ENCODE assay signal across 19 cellular contexts in the genomic region with DNA sequence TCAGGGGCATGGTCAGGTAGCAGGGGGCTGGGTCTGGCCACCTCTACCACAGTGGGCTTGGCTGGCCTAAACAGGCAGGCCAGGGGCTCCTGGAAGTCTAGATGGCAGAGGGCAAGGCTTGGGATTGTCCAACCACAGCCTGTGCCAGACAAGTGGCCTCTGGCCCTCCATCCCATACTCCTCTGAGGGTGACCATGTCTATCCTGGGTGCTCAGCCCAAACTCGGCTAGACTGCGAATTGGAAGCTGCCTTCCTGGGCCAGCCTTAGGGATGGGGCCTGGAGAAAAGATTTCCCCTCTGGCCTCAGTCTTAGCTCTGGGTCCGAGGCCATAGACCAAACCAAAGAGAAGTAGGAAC.
DNase-seq lines count a peak whose midpoint lies in the region; ATAC-seq and TF ChIP-seq lines count a peak whose summit lies in the region.
"Had no signal": no experiment of that assay in that cellular context is flagged by ENCODE, and none has a peak within 500 bp of the region (broad histone marks: within the 10 kb centered on the region; RNA-seq: fewer than 3 reads in every experiment).

No MANE protein-coding gene starts in this region.

- H3K4me3 ChIP-seq in breast epithelium (no peak overlapping the region), esophagus muscularis mucosa (no peak overlapping the region), spleen (no peak overlapping the region)

- no peak overlapping the region for H3K27ac Mint-ChIP-seq in activated CD4-positive, alpha-beta T cell treated with anti-CD3 and anti-CD28 coated beads, Interleukin-2, amount 10 ng/mL, durations not matched to agents 24 days and 14 days
- no peak overlapping the region for H3K27ac Mint-ChIP-seq in MCF 10A (ENCODE audit: low read depth, unreplicated experiment)
- no peak overlapping the region for H3K27ac Mint-ChIP-seq in activated T-helper 17 cell treated with anti-CD3 and anti-CD28 coated beads, Interleukin-2, amount 50 U/mL, for 72 hours

- TF ChIP-seq CTCF in breast epithelium (IDR thresholded peaks at IDR 0.05), result no peak
- no peak for TF ChIP-seq CTCF in MCF 10A (IDR thresholded peaks at IDR 0.05; ENCODE audit: unreplicated experiment)
- no peak for TF ChIP-seq CTCF in esophagus muscularis mucosa (IDR thresholded peaks at IDR 0.05)
- no peak for TF ChIP-seq CTCF in spleen (IDR thresholded peaks at IDR 0.05 in 8 of 11, conservative IDR thresholded peaks at IDR 0.05 in 3 of 11)

- POLR2A ChIA-PET in MCF 10A (lab: Yijun Ruan, JAX), result no interaction called here

- H3K27me3 Mint-ChIP-seq in activated CD4-positive, alpha-beta T cell treated with anti-CD3 and anti-CD28 coated beads, Interleukin-2, amount 10 ng/mL, durations not matched to agents 24 days and 14 days, result peaks cover 2% of the 10 kb centered on the region
- H3K27me3 Mint-ChIP-seq in MCF 10A (ENCODE audit: insufficient read depth, unreplicated experiment), result peaks cover 1% of the 10 kb centered on the region
- peaks cover 16% of the 10 kb centered on the region for H3K27me3 Mint-ChIP-seq in activated T-helper 17 cell treated with anti-CD3 and anti-CD28 coated beads, Interleukin-2, amount 50 U/mL, for 72 hours

- H3K4me1 ChIP-seq in breast epithelium (no peaks in the 10 kb centered on the region), esophagus muscularis mucosa (peaks cover 0 to 7% (median 4%) of the 10 kb centered on the region in 4 donors), spleen (peaks cover 0 to 8% (median under 1%) of the 10 kb centered on the region in 6 donors)

- H3K27me3 ChIP-seq in breast epithelium (no peaks in the 10 kb centered on the region), esophagus muscularis mucosa (peaks cover 0 to 15% (median 0%) of the 10 kb centered on the region in 4 donors), spleen (replicated peaks in 1 of 7) (peaks cover 0 to 10% (median 0%) of the 10 kb centered on the region in 7 donors)

- intact Hi-C loops in activated CD4-positive, alpha-beta T cell treated with anti-CD3 and anti-CD28 coated beads, Interleukin-2, amount 10 ng/mL, durations not matched to agents 24 days and 14 days (cut with micrococcal nuclease), result no loop called here
- intact Hi-C loops in breast epithelium (cut with DNase I; ENCODE audit: low total_unique reads) (no loop called here), MCF 10A (cut with micrococcal nuclease) (loop anchor here (10.0 kb wide), 1 partner anchor 918 kb away; no protein-coding TSS in a partner anchor), esophagus muscularis mucosa (cut with DNase I) (no loop called here), spleen (cut with DNase I; ENCODE audit: low total_unique reads) (no loop called here), posterior vena cava (cut with DNase I) (loop anchor here (10.0 kb wide), 2 partner anchors 518 to 528 kb away; no protein-coding TSS in a partner anchor)

- peaks cover 3% of the 10 kb centered on the region for H3K4me1 Mint-ChIP-seq in activated CD4-positive, alpha-beta T cell treated with anti-CD3 and anti-CD28 coated beads, Interleukin-2, amount 10 ng/mL, durations not matched to agents 24 days and 14 days
- H3K4me1 Mint-ChIP-seq in MCF 10A (ENCODE audit: insufficient read depth, unreplicated experiment), result peaks cover 7% of the 10 kb centered on the region
- no peaks in the 10 kb centered on the region for H3K4me1 Mint-ChIP-seq in activated T-helper 17 cell treated with anti-CD3 and anti-CD28 coated beads, Interleukin-2, amount 50 U/mL, for 72 hours

- H3K36me3 ChIP-seq in breast epithelium (no peaks in the 10 kb centered on the region), esophagus muscularis mucosa (no peaks in the 10 kb centered on the region), spleen (no peaks in the 10 kb centered on the region)

- no peak for TF ChIP-seq EP300 in esophagus muscularis mucosa (IDR thresholded peaks at IDR 0.05)

- CTCF ChIA-PET in MCF 10A (lab: Yijun Ruan, JAX), result interaction anchor here (0.7 kb wide), 1 partner anchor 149 kb away, joined by 3 read pairs; no protein-coding TSS in a partner anchor

- BruUV-seq in MCF 10A (replicated peaks; lab: Mats Ljungman, UMichigan), result no TSS peak

- DNase-seq in activated CD4-positive, alpha-beta T cell treated with anti-CD3 and anti-CD28 coated beads, Interleukin-2, amount 10 ng/mL, durations not matched to agents 24 days and 14 days, result peak; percentile 38
- DNase-seq in activated CD4-positive, alpha-beta T cell treated with anti-CD3 and anti-CD28 coated beads, Interleukin-2, amount 50 U/mL, for 48 hours, result no peak
- DNase-seq in breast epithelium (ENCODE audit: low spot score in 2 of 2) (peak; percentile 9 to 39), MCF 10A (ENCODE audit: unreplicated experiment) (no peak), esophagus muscularis mucosa (ENCODE audit: extremely low spot score) (peak; percentile 90), spleen (peak; percentile 36), posterior vena cava (ENCODE audit: low spot score) (no peak)
- DNase-seq: AML-193, DMS79 treated with DMSO at 0.1 percent for 48 hours, H7, NCI-H1417 treated with DMSO at 0.1 percent for 48 hours, NCI-H1930, NCI-H226, NCI-H82, PC-3, RPMI8226 had no signal

- H3K9me3 ChIP-seq in breast epithelium (peaks cover 3 to 27% of the 10 kb centered on the region in 2 donors), esophagus muscularis mucosa (peaks cover 0 to 31% (median 20%) of the 10 kb centered on the region in 4 donors), spleen (peaks cover 6 to 47% (median 38%) of the 10 kb centered on the region in 8 donors)

- TF ChIP-seq POLR2A in breast epithelium (IDR thresholded peaks at IDR 0.05), result no peak
- TF ChIP-seq POLR2A in esophagus muscularis mucosa (IDR thresholded peaks at IDR 0.05; ENCODE audit: low read depth), result no peak
- no peak for TF ChIP-seq POLR2A in spleen (IDR thresholded peaks at IDR 0.05)

- ATAC-seq in activated T-helper 17 cell treated with anti-CD3 and anti-CD28 coated beads, Interleukin-2, amount 50 U/mL, for 72 hours (replicated peaks), result no peak
- ATAC-seq: PC-3 had no signal

- H3K4me3 Mint-ChIP-seq in activated CD4-positive, alpha-beta T cell treated with anti-CD3 and anti-CD28 coated beads, Interleukin-2, amount 10 ng/mL, durations not matched to agents 24 days and 14 days, result no peak overlapping the region
- no peak overlapping the region for H3K4me3 Mint-ChIP-seq in MCF 10A (ENCODE audit: unreplicated experiment)
- H3K4me3 Mint-ChIP-seq in activated T-helper 17 cell treated with anti-CD3 and anti-CD28 coated beads, Interleukin-2, amount 50 U/mL, for 72 hours, result no peak overlapping the region

- no peaks in the 10 kb centered on the region for H3K36me3 Mint-ChIP-seq in activated CD4-positive, alpha-beta T cell treated with anti-CD3 and anti-CD28 coated beads, Interleukin-2, amount 10 ng/mL, durations not matched to agents 24 days and 14 days (ENCODE audit: low read depth)
- H3K36me3 Mint-ChIP-seq in MCF 10A (ENCODE audit: insufficient read depth, unreplicated experiment), result no peaks in the 10 kb centered on the region
- no peaks in the 10 kb centered on the region for H3K36me3 Mint-ChIP-seq in activated T-helper 17 cell treated with anti-CD3 and anti-CD28 coated beads, Interleukin-2, amount 50 U/mL, for 72 hours (ENCODE audit: low read depth)

- H3K9me3 Mint-ChIP-seq in activated CD4-positive, alpha-beta T cell treated with anti-CD3 and anti-CD28 coated beads, Interleukin-2, amount 10 ng/mL, durations not matched to agents 24 days and 14 days, result peaks cover 3% of the 10 kb centered on the region
- peaks cover 13% of the 10 kb centered on the region for H3K9me3 Mint-ChIP-seq in MCF 10A (ENCODE audit: unreplicated experiment)
- peaks cover 12% of the 10 kb centered on the region for H3K9me3 Mint-ChIP-seq in activated T-helper 17 cell treated with anti-CD3 and anti-CD28 coated beads, Interleukin-2, amount 50 U/mL, for 72 hours

- WGBS in esophagus muscularis mucosa, result no CpG with 5 or more reads among the region's 3 CpGs
- WGBS in spleen, 5 donors, result 82 to 90% (median 89%) methylated on average over 3 of the region's 3 CpGs

- H3K27ac ChIP-seq in breast epithelium, result no peak overlapping the region
- H3K27ac ChIP-seq in esophagus muscularis mucosa (replicated peaks in 1 of 4), result no peak overlapping the region
- no peak overlapping the region for H3K27ac ChIP-seq in spleen
- H3K27ac ChIP-seq: 22Rv1, C4-2B had no signal

Comparison
In these comparisons a context has a peak if more than half of its experiments do, and no peak if none do; other contexts are left out.
1. DNase-seq: peak in activated CD4-positive, alpha-beta T cell treated with anti-CD3 and anti-CD28 coated beads, Interleukin-2, amount 10 ng/mL, durations not matched to agents 24 days and 14 days (single experiment), breast epithelium (2 of 2), esophagus muscularis mucosa (single experiment) and spleen (single experiment); none in activated CD4-positive, alpha-beta T cell treated with anti-CD3 and anti-CD28 coated beads, Interleukin-2, amount 50 U/mL, for 48 hours (0 of 2), MCF 10A (single experiment) and posterior vena cava (single experiment).
2. intact Hi-C loops: an anchor here in MCF 10A (10.0 kb wide) and posterior vena cava (10.0 kb wide); none called in activated CD4-positive, alpha-beta T cell treated with anti-CD3 and anti-CD28 coated beads, Interleukin-2, amount 10 ng/mL, durations not matched to agents 24 days and 14 days, breast epithelium, esophagus muscularis mucosa and spleen.